Comparison of ENCODE assay signal across 11 cellular contexts in genomic region chr10:84499846-84500245, GRCh38.
DNase-seq lines count a peak whose midpoint lies in the region; ATAC-seq lines count a peak whose summit lies in the region.
"Had no signal": no experiment of that assay in that cellular context is flagged by ENCODE, and none has a peak within 500 bp of the region (broad histone marks: within the 10 kb centered on the region; RNA-seq: fewer than 3 reads in every experiment).

No MANE protein-coding gene starts in this region.

- ATAC-seq in HG03103 (IDR thresholded peaks at IDR 0.05; ENCODE audit: low read depth, unreplicated experiment) (peak; percentile 57), HG02642 (IDR thresholded peaks at IDR 0.05; ENCODE audit: poor library complexity, unreplicated experiment) (no peak), GM19455 (IDR thresholded peaks at IDR 0.05; ENCODE audit: unreplicated experiment) (no peak)

- DNase-seq in NCI-H82 (lab: John Stamatoyannopoulos, UW) (peak; percentile 20), NCI-H82 treated with DMSO at 0.1 percent for 48 hours (lab: John Stamatoyannopoulos, UW; ENCODE audit: unreplicated experiment) (no peak), cerebellar cortex (ENCODE audit: low spot score) (peak; percentile 34), retina (peak; percentile 39), H4 (ENCODE audit: low spot score) (no peak)
- DNase-seq: ACHN; activated naive CD4-positive, alpha-beta T cell; stimulated activated CD4-positive, alpha-beta T cell treated with anti-CD3 and anti-CD28 coated beads, Interleukin-4, amount 100 ng/mL, for 24 hours had no signal

Comparison
In these comparisons a context has a peak if more than half of its experiments do, and no peak if none do; other contexts are left out.
1. DNase-seq: peak in NCI-H82 (single experiment), cerebellar cortex (single experiment) and retina (single experiment); none in NCI-H82 treated with DMSO at 0.1 percent for 48 hours (single experiment) and H4 (single experiment).